28 cellular contexts compared by ENCODE assay signal in genomic region chr16:77064037-77064436, GRCh38.
"Had no signal": no experiment of that assay in that cellular context is flagged by ENCODE, and none has a peak within 500 bp of the region (broad histone marks: within the 10 kb centered on the region; RNA-seq: fewer than 3 reads in every experiment).

No MANE protein-coding gene starts in this region.

- H3K27ac ChIP-seq: breast epithelium, epithelial cell of prostate, esophagus squamous epithelium, hepatocyte, left lung, neutrophil, right lobe of liver, uterus had no signal

- H3K4me1 Mint-ChIP-seq: activated CD8-positive, alpha-beta memory T cell treated with anti-CD3 and anti-CD28 coated beads, Interleukin-2, amount 10 ng/mL, durations not matched to agents 7 days and 5 days; central memory CD8-positive, alpha-beta T cell; stimulated activated naive CD8-positive, alpha-beta T cell treated with anti-CD3 and anti-CD28 coated beads, Interleukin-15, amount 100 ng/mL, for 72 hours had no signal

- H3K27ac Mint-ChIP-seq: activated B cell treated with CpG ODN at 0.5 μM for 24 hours; activated CD8-positive, alpha-beta memory T cell treated with anti-CD3 and anti-CD28 coated beads, Interleukin-2, amount 10 ng/mL, durations not matched to agents 7 days and 5 days; activated CD8-positive, alpha-beta T cell treated with anti-CD3 and anti-CD28 coated beads, Interleukin-2, amount 10 ng/mL, durations not matched to agents 7 days and 5 days; activated naive CD4-positive, alpha-beta T cell treated with anti-CD3 and anti-CD28 coated beads, Interleukin-2, amount 50 U/mL, for 72 hours; activated T-helper 2 cell treated with anti-CD3 and anti-CD28 coated beads, Interferon-gamma antibody, Interleukin-2, Interleukin-4, amounts not matched to agents 10 μg/mL and 5 μg/mL and 100 μg/mL, durations not matched to agents 14 hours and 24 hours and 36 hours; dendritic cell treated with granulocyte-macrophage colony-stimulating factor and Interleukin-4, amounts not matched to agents 40 ng/mL and 50 ng/mL, for 4 days; stimulated activated memory B cell treated with anti-CD40 and anti-IgM and Interleukin-4, amounts not matched to agents 10 μg/mL and 1 μg/mL and 100 μg/mL, for 72 hours; stimulated activated naive CD8-positive, alpha-beta T cell treated with anti-CD3 and anti-CD28 coated beads, Interleukin-15, amount 100 ng/mL, for 72 hours; type B pancreatic cell had no signal

- H3K36me3 Mint-ChIP-seq: activated CD8-positive, alpha-beta memory T cell treated with anti-CD3 and anti-CD28 coated beads, Interleukin-2, amount 10 ng/mL, durations not matched to agents 7 days and 5 days; activated naive CD4-positive, alpha-beta T cell treated with anti-CD3 and anti-CD28 coated beads, Interleukin-2, amount 50 U/mL, for 72 hours; stimulated activated memory B cell treated with anti-CD40 and anti-IgM and Interleukin-4, amounts not matched to agents 10 μg/mL and 1 μg/mL and 100 μg/mL, for 72 hours; type B pancreatic cell had no signal

- H3K9me3 Mint-ChIP-seq: activated B cell treated with CpG ODN at 0.5 μM for 24 hours; activated naive CD4-positive, alpha-beta T cell treated with anti-CD3 and anti-CD28 coated beads, Interleukin-2, amount 50 U/mL, for 72 hours; activated T-helper 2 cell treated with anti-CD3 and anti-CD28 coated beads, Interferon-gamma antibody, Interleukin-2, Interleukin-4, amounts not matched to agents 10 μg/mL and 5 μg/mL and 100 μg/mL, durations not matched to agents 14 hours and 24 hours and 36 hours; dendritic cell treated with granulocyte-macrophage colony-stimulating factor and Interleukin-4, amounts not matched to agents 40 ng/mL and 50 ng/mL, for 4 days; nephron; stimulated activated naive CD8-positive, alpha-beta T cell treated with anti-CD3 and anti-CD28 coated beads, Interleukin-15, amount 100 ng/mL, for 72 hours; type B pancreatic cell had no signal

- H3K79me2 ChIP-seq: hepatocyte had no signal

- DNase-seq: activated B cell treated with CpG ODN at 0.5 μM for 24 hours; activated CD8-positive, alpha-beta memory T cell treated with anti-CD3 and anti-CD28 coated beads, Interleukin-2, amount 10 ng/mL, durations not matched to agents 7 days and 5 days; activated CD8-positive, alpha-beta T cell treated with anti-CD3 and anti-CD28 coated beads, Interleukin-2, amount 10 ng/mL, durations not matched to agents 7 days and 5 days; activated T-cell treated with anti-CD3 and anti-CD28 coated beads, Interleukin-2, amount 50 U/mL, for 48 hours; effector CD4-positive, alpha-beta T cell; esophagus squamous epithelium; foreskin melanocyte; kidney glomerular epithelial cell; left lung; mucosa of descending colon; right lobe of liver; stimulated activated CD4-positive, alpha-beta T cell treated with anti-CD3 and anti-CD28 coated beads, Interleukin-4, amount 100 ng/mL, for 24 hours; stimulated activated naive CD8-positive, alpha-beta T cell treated with anti-CD3 and anti-CD28 coated beads, Interleukin-15, amount 100 ng/mL, for 72 hours; substantia nigra; T-helper 2 cell; uterus had no signal

- H3K36me3 ChIP-seq: breast epithelium, esophagus squamous epithelium, left lung, neutrophil, right lobe of liver, uterus had no signal

- H3K27me3 Mint-ChIP-seq: activated CD8-positive, alpha-beta memory T cell treated with anti-CD3 and anti-CD28 coated beads, Interleukin-2, amount 10 ng/mL, durations not matched to agents 7 days and 5 days; central memory CD8-positive, alpha-beta T cell; dendritic cell treated with granulocyte-macrophage colony-stimulating factor and Interleukin-4, amounts not matched to agents 40 ng/mL and 50 ng/mL, for 4 days had no signal

- H3K9me3 ChIP-seq: breast epithelium, esophagus squamous epithelium, left lung, mucosa of descending colon, neutrophil, right lobe of liver, uterus had no signal

- H3K4me1 ChIP-seq: breast epithelium, right lobe of liver, uterus had no signal

- H3K4me3 Mint-ChIP-seq: activated B cell treated with CpG ODN at 0.5 μM for 24 hours; activated CD8-positive, alpha-beta memory T cell treated with anti-CD3 and anti-CD28 coated beads, Interleukin-2, amount 10 ng/mL, durations not matched to agents 7 days and 5 days; activated CD8-positive, alpha-beta T cell treated with anti-CD3 and anti-CD28 coated beads, Interleukin-2, amount 10 ng/mL, durations not matched to agents 7 days and 5 days; central memory CD8-positive, alpha-beta T cell; dendritic cell treated with granulocyte-macrophage colony-stimulating factor and Interleukin-4, amounts not matched to agents 40 ng/mL and 50 ng/mL, for 4 days; nephron; stimulated activated memory B cell treated with anti-CD40 and anti-IgM and Interleukin-4, amounts not matched to agents 10 μg/mL and 1 μg/mL and 100 μg/mL, for 72 hours; stimulated activated naive CD8-positive, alpha-beta T cell treated with anti-CD3 and anti-CD28 coated beads, Interleukin-15, amount 100 ng/mL, for 72 hours; type B pancreatic cell had no signal

- H3K27me3 ChIP-seq: breast epithelium, esophagus squamous epithelium, hepatocyte, left lung, neutrophil, right lobe of liver, uterus had no signal

- H3K4me3 ChIP-seq: breast epithelium, esophagus squamous epithelium, hepatocyte, left lung, lung, mucosa of descending colon, right lobe of liver, uterus had no signal

- H2AFZ ChIP-seq: hepatocyte had no signal
